Comparison of ENCODE assay signal across 8 cellular contexts in genomic region chr7:47916514-47916913, GRCh38. TPM values are rescaled to one million over a fixed set of nuclear protein-coding genes. Genes with fewer than 3 reads are reported as not detected.
DNase-seq lines count a peak whose midpoint lies in the region; TF ChIP-seq lines count a peak whose summit lies in the region.
"Not testable (repeated sequence)": the region's sequence is repeated elsewhere in the genome, so short reads cannot be mapped to it uniquely, and the experiment has no call there.
"Had no signal": no experiment of that assay in that cellular context is flagged by ENCODE, and none has a peak within 500 bp of the region (broad histone marks: within the 10 kb centered on the region; RNA-seq: fewer than 3 reads in every experiment).

No MANE protein-coding gene starts in this region.

- peak overlapping the region; percentile 89 for H3K27ac ChIP-seq in SJSA1
- H3K27ac ChIP-seq in brain microvascular endothelial cell; esophagus muscularis mucosa (replicated peaks in 1 of 4): not testable (repeated sequence)

- not testable (repeated sequence) for H3K9me3 ChIP-seq in SJSA1 (replicated peaks); esophagus muscularis mucosa

- not testable (repeated sequence) for H3K9me3 Mint-ChIP-seq in HFFc6
- peaks cover 20% of the 10 kb centered on the region for H3K9me3 Mint-ChIP-seq in osteocyte (ENCODE audit: unreplicated experiment)

- H3K27me3 ChIP-seq in SJSA1 (replicated peaks); brain microvascular endothelial cell (replicated peaks); esophagus muscularis mucosa: not testable (repeated sequence)

- H3K27me3 Mint-ChIP-seq in HFFc6 (ENCODE audit: insufficient read depth): not testable (repeated sequence)
- H3K27me3 Mint-ChIP-seq in osteocyte (ENCODE audit: unreplicated experiment): peaks cover 18% of the 10 kb centered on the region

- peaks cover 36% of the 10 kb centered on the region for H3K4me1 ChIP-seq in SJSA1 (replicated peaks)
- H3K4me1 ChIP-seq in esophagus muscularis mucosa: not testable (repeated sequence)

- not testable (repeated sequence) for H3K36me3 Mint-ChIP-seq in HFFc6 (ENCODE audit: low read depth); osteocyte (ENCODE audit: unreplicated experiment)

- in situ Hi-C loops in brain microvascular endothelial cell (cut with HindIII; ENCODE audit: low pct_ligation_motif_present, low sequenced_read_pairs): not testable (repeated sequence)

- not testable (repeated sequence) for TF ChIP-seq CTCF in AG10803 (conservative IDR thresholded peaks at IDR 0.05; ENCODE audit: low read length); HFFc6 (IDR thresholded peaks at IDR 0.05); brain microvascular endothelial cell (IDR thresholded peaks at IDR 0.05; ENCODE audit: low read depth, low read length, missing control alignments); esophagus muscularis mucosa (IDR thresholded peaks at IDR 0.05); osteocyte (IDR thresholded peaks at IDR 0.05)

- TF ChIP-seq EP300 in esophagus muscularis mucosa (IDR thresholded peaks at IDR 0.05): not testable (repeated sequence)

- WGBS in esophagus muscularis mucosa: 80% methylated on average over 1 of the region's 1 CpG

- not testable (repeated sequence) for H3K36me3 ChIP-seq in SJSA1; brain microvascular endothelial cell (replicated peaks); esophagus muscularis mucosa

- intact Hi-C loops in esophagus muscularis mucosa (cut with DNase I): not testable (repeated sequence)

- peak; percentile 21 for DNase-seq in AG10803 (ENCODE audit: low read depth)
- peak; percentile 56 for DNase-seq in ELF-1 (ENCODE audit: low read depth, low spot score)
- peak; percentile 68 for DNase-seq in HFFc6
- DNase-seq in SJSA1 (ENCODE audit: low read depth in 1 of 2, low spot score in 2 of 2): peak; percentile 79 to 86
- peak; percentile 53 for DNase-seq in brain microvascular endothelial cell
- peak; percentile 82 for DNase-seq in esophagus muscularis mucosa (ENCODE audit: extremely low spot score)
- peak; percentile 34 for DNase-seq in osteocyte (ENCODE audit: extremely low spot score, unreplicated experiment)

- H3K27ac Mint-ChIP-seq in HFFc6: peak overlapping the region; percentile 30; the same call in 1 of the 2 replicates
- not testable (repeated sequence) for H3K27ac Mint-ChIP-seq in osteocyte (ENCODE audit: unreplicated experiment)

- H3K4me3 ChIP-seq in AG10803 (ENCODE audit: low read length); SJSA1; brain microvascular endothelial cell (ENCODE audit: low read depth, low read length); esophagus muscularis mucosa: not testable (repeated sequence)

- peaks cover 34% of the 10 kb centered on the region for H3K4me1 Mint-ChIP-seq in HFFc6 (ENCODE audit: low read depth)
- not testable (repeated sequence) for H3K4me1 Mint-ChIP-seq in osteocyte (ENCODE audit: unreplicated experiment)

- not testable (repeated sequence) for H3K4me3 Mint-ChIP-seq in HFFc6; osteocyte (ENCODE audit: unreplicated experiment)

- TF ChIP-seq POLR2A in esophagus muscularis mucosa (IDR thresholded peaks at IDR 0.05; ENCODE audit: low read depth): not testable (repeated sequence)

RNA-seq across cellular contexts. Expression of gene PKD1L1, which starts 31.8 kb away (rescaled TPM):
- total RNA-seq in HFFc6 (2021; fragmentation: NEBNext Ultra II Directional; extraction: Animal tissue kit (Norgen Biotek cat#: 25700)): under 1 TPM in 2 of 6 experiments, not detected in 4; 0.03 to 0.14 TPM
- 0.19 and 0.53 TPM in 2 replicates for total RNA-seq in SJSA1 (2014; rRNA removed; shearing (Covaris generic))
- total RNA-seq in esophagus muscularis mucosa (1 to 10 TPM in 1 of 4 donors, under 1 TPM in 3; 0.50 to 1.7 (median 0.73) TPM), osteocyte (0.05 and 0.13 TPM in 2 replicates)
- total RNA-seq: HepG2 had no signal

Comparison
In these comparisons a context has a peak if more than half of its experiments do, and no peak if none do; other contexts are left out.
1. DNase-seq: peak in every context shown above with its lines; median percentile 82 in SJSA1; 82 in esophagus muscularis mucosa; 68 in HFFc6; 56 in ELF-1; 53 in brain microvascular endothelial cell; 34 in osteocyte; 21 in AG10803.